Comparison of ENCODE assay signal across 8 cellular contexts in the genomic region with DNA sequence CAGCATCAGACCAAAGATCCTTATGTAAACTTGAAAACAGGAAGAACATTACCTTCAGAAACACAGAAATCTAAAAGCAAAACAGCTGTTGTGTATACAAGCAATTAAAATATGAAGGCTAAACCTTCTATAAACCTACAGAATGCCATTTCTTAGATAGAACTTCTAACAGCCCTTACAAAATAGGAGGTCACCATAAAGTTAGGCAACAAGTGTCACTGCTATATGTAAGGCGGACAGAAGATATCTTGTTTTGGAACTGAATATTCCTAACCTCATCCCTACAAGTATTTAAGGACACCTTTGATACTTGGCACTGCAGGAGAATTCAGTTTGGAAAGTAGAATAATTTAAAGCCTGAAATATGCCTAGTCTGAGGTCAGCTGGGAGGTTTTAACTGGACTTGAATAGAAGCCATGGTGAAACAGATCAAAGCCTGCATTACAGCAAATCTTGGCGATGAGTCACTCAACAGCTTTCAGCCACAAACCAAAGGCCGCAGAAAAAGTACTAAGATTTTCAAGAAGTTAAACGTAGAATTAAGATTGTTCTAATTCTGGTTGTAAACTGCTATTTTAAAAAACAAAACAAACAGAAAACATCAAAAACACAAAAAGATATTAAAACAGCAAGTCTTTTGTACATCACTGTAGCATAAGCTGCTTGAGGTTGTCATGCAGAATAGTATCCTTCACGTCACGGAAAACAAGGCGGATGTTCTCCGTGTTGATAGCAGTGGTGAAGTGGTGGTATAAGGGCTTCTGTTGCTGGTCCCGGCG. TPM values are rescaled to one million over a fixed set of nuclear protein-coding genes. Genes with fewer than 3 reads are reported as not detected.
A peak's percentile ranks its signal among the peaks of the same experiment; 100 is the strongest.
DNase-seq lines count a peak whose midpoint lies in the region; ATAC-seq and TF ChIP-seq lines count a peak whose summit lies in the region.

No MANE protein-coding gene starts in this region.

- H3K27ac ChIP-seq in left ventricle myocardium inferior (replicated peaks) = no peak overlapping the region
- peak overlapping the region; percentile 6 for H3K27ac ChIP-seq in upper lobe of right lung
- no peak overlapping the region for H3K27ac ChIP-seq in suprapubic skin

- H3K27me3 Mint-ChIP-seq in T-helper 2 cell treated with Interferon-gamma antibody and Interleukin-4, amounts not matched to agents 5 μg/mL and 100 μg/mL, for 36 hours (ENCODE audit: low read depth) = no peaks in the 10 kb centered on the region

- H3K4me3 ChIP-seq in left ventricle myocardium inferior (no peak overlapping the region), foreskin fibroblast (ENCODE audit: low read depth in 1 of 2, low read length in 2 of 2) (no peak overlapping the region), upper lobe of right lung (no peak overlapping the region), suprapubic skin (no peak overlapping the region)

- TF ChIP-seq POLR2A in suprapubic skin (IDR thresholded peaks at IDR 0.05) = no peak

- peaks cover 18% of the 10 kb centered on the region for H3K36me3 ChIP-seq in left ventricle myocardium inferior
- peaks cover 37% of the 10 kb centered on the region for H3K36me3 ChIP-seq in upper lobe of right lung
- peaks cover 12% of the 10 kb centered on the region for H3K36me3 ChIP-seq in suprapubic skin

- ATAC-seq in left ventricle myocardium superior (peak; percentile 37), upper lobe of right lung (peak; percentile 55)

- H3K27ac Mint-ChIP-seq in T-helper 2 cell treated with Interferon-gamma antibody and Interleukin-4, amounts not matched to agents 5 μg/mL and 100 μg/mL, for 36 hours = peak overlapping the region; percentile 34

- H3K9me3 ChIP-seq in left ventricle myocardium inferior (replicated peaks) (no peaks in the 10 kb centered on the region), upper lobe of right lung (no peaks in the 10 kb centered on the region), suprapubic skin (no peaks in the 10 kb centered on the region)

- peaks cover 60% of the 10 kb centered on the region for H3K36me3 Mint-ChIP-seq in T-helper 2 cell treated with Interferon-gamma antibody and Interleukin-4, amounts not matched to agents 5 μg/mL and 100 μg/mL, for 36 hours (ENCODE audit: low read depth)

- TF ChIP-seq CTCF in left ventricle myocardium inferior (IDR thresholded peaks at IDR 0.05; ENCODE audit: borderline replicate concordance) = no peak
- no peak for TF ChIP-seq CTCF in foreskin fibroblast (IDR thresholded peaks at IDR 0.05; ENCODE audit: low read depth, low read length)
- TF ChIP-seq CTCF in upper lobe of right lung (IDR thresholded peaks at IDR 0.05) = no peak
- TF ChIP-seq CTCF in suprapubic skin (IDR thresholded peaks at IDR 0.05) = no peak

- H3K4me3 Mint-ChIP-seq in T-helper 2 cell treated with Interferon-gamma antibody and Interleukin-4, amounts not matched to agents 5 μg/mL and 100 μg/mL, for 36 hours = peak overlapping the region; percentile 15

- DNase-seq in left ventricle myocardium superior (no peak), left ventricle myocardium inferior (no peak), foreskin fibroblast (peak; percentile 81 to 92), upper lobe of right lung (no peak), suprapubic skin (ENCODE audit: low spot score in 2 of 2) (no peak), SW 1271 (lab: John Stamatoyannopoulos, UW) (no peak), dermis blood vessel endothelial cell (no peak)
- peak; percentile 59 for DNase-seq in T-helper 2 cell treated with Interferon-gamma antibody and Interleukin-4, amounts not matched to agents 5 μg/mL and 100 μg/mL, for 36 hours (ENCODE audit: low spot score)

- H3K4me1 ChIP-seq in left ventricle myocardium inferior (peaks cover 61% of the 10 kb centered on the region), upper lobe of right lung (peaks cover 42% of the 10 kb centered on the region), suprapubic skin (peaks cover 25% of the 10 kb centered on the region)

- intact Hi-C loops in left ventricle myocardium superior (cut with micrococcal nuclease) (no loop called here), left ventricle myocardium inferior (cut with micrococcal nuclease) (no loop called here), upper lobe of right lung (cut with DNase I) (no loop called here)

- TF ChIP-seq EP300 in suprapubic skin (IDR thresholded peaks at IDR 0.05) = no peak

- no peaks in the 10 kb centered on the region for H3K9me3 Mint-ChIP-seq in T-helper 2 cell treated with Interferon-gamma antibody and Interleukin-4, amounts not matched to agents 5 μg/mL and 100 μg/mL, for 36 hours

- WGBS in suprapubic skin = 74% methylated on average over 10 of the region's 10 CpGs

- H3K27me3 ChIP-seq in left ventricle myocardium inferior (ENCODE audit: low read depth) = no peaks in the 10 kb centered on the region
- H3K27me3 ChIP-seq in upper lobe of right lung = no peaks in the 10 kb centered on the region
- no peaks in the 10 kb centered on the region for H3K27me3 ChIP-seq in suprapubic skin

- H3K4me1 Mint-ChIP-seq in T-helper 2 cell treated with Interferon-gamma antibody and Interleukin-4, amounts not matched to agents 5 μg/mL and 100 μg/mL, for 36 hours (ENCODE audit: low read depth) = peaks cover 50% of the 10 kb centered on the region

RNA-seq across cellular contexts. Expression of gene GNA13, which starts 42.7 kb away (rescaled TPM):
- total RNA-seq in left ventricle myocardium superior (23.7 TPM), left ventricle myocardium inferior (19.7 TPM), upper lobe of right lung (51.3 TPM), suprapubic skin (10 to 100 TPM; 36.7 to 45.0 (median 38.6) TPM), dermis blood vessel endothelial cell (73.2 and 94.7 TPM in 2 replicates)

Comparison
In these comparisons a context has a peak if more than half of its experiments do, and no peak if none do; other contexts are left out.
1. DNase-seq: peak in T-helper 2 cell treated with Interferon-gamma antibody and Interleukin-4, amounts not matched to agents 5 μg/mL and 100 μg/mL, for 36 hours (single experiment) and foreskin fibroblast (2 of 2); none in left ventricle myocardium superior (single experiment), left ventricle myocardium inferior (single experiment), upper lobe of right lung (single experiment), suprapubic skin (0 of 2), SW 1271 (0 of 2) and dermis blood vessel endothelial cell (single experiment).